Comparison of ENCODE assay signal across 29 cellular contexts in the genomic region with DNA sequence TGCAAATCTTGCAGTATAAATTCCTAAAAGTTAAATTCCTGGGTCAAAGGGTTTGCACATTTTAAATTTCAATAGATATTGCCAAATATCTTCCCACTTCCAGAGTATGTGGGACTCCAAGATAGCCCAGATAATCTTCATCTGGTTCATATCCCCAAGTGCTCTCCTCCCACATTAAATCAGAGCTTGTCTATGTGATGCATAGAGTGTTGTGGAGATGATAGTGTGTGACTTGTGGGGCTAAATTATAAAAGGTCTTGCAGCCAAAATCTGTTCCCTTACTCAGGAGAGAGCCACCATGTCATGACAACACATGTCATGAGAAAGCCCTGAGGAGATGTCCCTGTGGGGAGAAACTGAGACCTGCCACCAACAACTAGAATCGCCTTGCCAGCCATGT.
"Had no signal": no experiment of that assay in that cellular context is flagged by ENCODE, and none has a peak within 500 bp of the region (broad histone marks: within the 10 kb centered on the region; RNA-seq: fewer than 3 reads in every experiment).

No MANE protein-coding gene starts in this region.

- H3K9me3 Mint-ChIP-seq: stimulated activated effector memory CD8-positive, alpha-beta T cell treated with anti-CD3 and anti-CD28 coated beads, Interleukin-12 subunit alpha, Interleukin-12 subunit beta, amount 100 ng/mL, for 72 hours; stimulated activated memory B cell treated with anti-CD40 and anti-IgM and Interleukin-4, amounts not matched to agents 10 μg/mL and 1 μg/mL and 100 μg/mL, for 72 hours; stimulated activated naive CD8-positive, alpha-beta T cell treated with anti-CD3 and anti-CD28 coated beads, Interleukin-15, amount 100 ng/mL, for 72 hours; stimulated activated naive CD8-positive, alpha-beta T cell treated with anti-CD3 and anti-CD28 coated beads, Interleukin-15, Interleukin-2, amounts not matched to agents 100 ng/mL and 50 ng/mL, for 24 hours; type B pancreatic cell had no signal

- H3K27ac ChIP-seq: stomach, suprapubic skin, testis, thoracic aorta, thyroid gland, tibial artery, tibial nerve, transverse colon, upper lobe of left lung, upper lobe of right lung, uterus, vagina had no signal

- H3K9me3 ChIP-seq: stomach, suprapubic skin, testis, thoracic aorta, thyroid gland, tibial artery, tibial nerve, transverse colon, upper lobe of left lung, upper lobe of right lung, uterus, vagina had no signal

- DNase-seq: stimulated activated CD4-positive, alpha-beta T cell treated with anti-CD3 and anti-CD28 coated beads, Interleukin-2, amount 100 ng/mL, for 48 hours; stimulated activated CD4-positive, alpha-beta T cell treated with anti-CD3 and anti-CD28 coated beads, Interleukin-4, amount 100 ng/mL, for 1 hour; stimulated activated CD4-positive, alpha-beta T cell treated with anti-CD3 and anti-CD28 coated beads, Interleukin-4, amount 100 ng/mL, for 24 hours; stimulated activated CD4-positive, alpha-beta T cell treated with anti-CD3 and anti-CD28 coated beads, Interleukin-4, amount 100 ng/mL, for 4 hours; stimulated activated CD8-positive, alpha-beta memory T cell treated with anti-CD3 and anti-CD28 coated beads, Interleukin-4, amount 100 ng/mL, for 48 hours; stimulated activated naive B cell treated with anti-CD40 and anti-IgM and Interleukin-4, amounts not matched to agents 10 μg/mL and 1 μg/mL and 100 μg/mL, for 72 hours; stimulated activated naive CD4-positive, alpha-beta T cell; stimulated activated naive CD4-positive, alpha-beta T cell treated with Interleukin-2 at 50 U/mL for 16 hours; stimulated activated naive CD8-positive, alpha-beta T cell treated with anti-CD3 and anti-CD28 coated beads, Interleukin-15, amount 100 ng/mL, for 72 hours; stimulated activated naive CD8-positive, alpha-beta T cell treated with anti-CD3 and anti-CD28 coated beads, Interleukin-15, Interleukin-2, amounts not matched to agents 100 U/mL and 50 U/mL, for 24 hours; stomach; substantia nigra; testis; thyroid gland; tibial artery; transverse colon; trophoblast cell; upper lobe of left lung; upper lobe of right lung; uterus had no signal

- H3K27ac Mint-ChIP-seq: stimulated activated effector memory CD8-positive, alpha-beta T cell treated with anti-CD3 and anti-CD28 coated beads, Interleukin-12 subunit alpha, Interleukin-12 subunit beta, amount 100 ng/mL, for 72 hours; stimulated activated memory B cell treated with anti-CD40 and anti-IgM and Interleukin-4, amounts not matched to agents 10 μg/mL and 1 μg/mL and 100 μg/mL, for 72 hours; stimulated activated naive B cell treated with anti-CD40 and anti-IgM and Interleukin-4, amounts not matched to agents 10 μg/mL and 1 μg/mL and 100 μg/mL, for 72 hours; stimulated activated naive CD8-positive, alpha-beta T cell treated with anti-CD3 and anti-CD28 coated beads, Interleukin-15, amount 100 ng/mL, for 72 hours; stimulated activated naive CD8-positive, alpha-beta T cell treated with anti-CD3 and anti-CD28 coated beads, Interleukin-15, Interleukin-2, amounts not matched to agents 100 ng/mL and 50 ng/mL, for 24 hours; type B pancreatic cell had no signal

- H3K4me3 Mint-ChIP-seq: stimulated activated effector memory CD8-positive, alpha-beta T cell treated with anti-CD3 and anti-CD28 coated beads, Interleukin-12 subunit alpha, Interleukin-12 subunit beta, amount 100 ng/mL, for 72 hours; stimulated activated memory B cell treated with anti-CD40 and anti-IgM and Interleukin-4, amounts not matched to agents 10 μg/mL and 1 μg/mL and 100 μg/mL, for 72 hours; stimulated activated naive B cell treated with anti-CD40 and anti-IgM and Interleukin-4, amounts not matched to agents 10 μg/mL and 1 μg/mL and 100 μg/mL, for 72 hours; stimulated activated naive CD8-positive, alpha-beta T cell treated with anti-CD3 and anti-CD28 coated beads, Interleukin-15, amount 100 ng/mL, for 72 hours; stimulated activated naive CD8-positive, alpha-beta T cell treated with anti-CD3 and anti-CD28 coated beads, Interleukin-15, Interleukin-2, amounts not matched to agents 100 ng/mL and 50 ng/mL, for 24 hours; type B pancreatic cell had no signal

- H3K4me3 ChIP-seq: stomach, suprapubic skin, testis, thoracic aorta, thyroid gland, tibial artery, tibial nerve, transverse colon, upper lobe of left lung, upper lobe of right lung, uterus, vagina had no signal

- H3K27me3 ChIP-seq: stomach, suprapubic skin, testis, thyroid gland, tibial artery, tibial nerve, transverse colon, upper lobe of left lung, upper lobe of right lung, uterus, vagina had no signal

- ATAC-seq: stimulated activated effector memory CD8-positive, alpha-beta T cell treated with anti-CD3 and anti-CD28 coated beads, Interleukin-12 subunit alpha, Interleukin-12 subunit beta, amount 100 ng/mL, for 72 hours; stimulated activated memory B cell treated with anti-CD40 and anti-IgM and Interleukin-4, amounts not matched to agents 10 μg/mL and 1 μg/mL and 100 μg/mL, for 72 hours; stimulated activated naive B cell treated with anti-CD40 and anti-IgM and Interleukin-4, amounts not matched to agents 10 μg/mL and 1 μg/mL and 100 μg/mL, for 72 hours; stimulated activated naive CD8-positive, alpha-beta T cell treated with anti-CD3 and anti-CD28 coated beads, Interleukin-15, amount 100 ng/mL, for 72 hours; stimulated activated naive CD8-positive, alpha-beta T cell treated with anti-CD3 and anti-CD28 coated beads, Interleukin-15, Interleukin-2, amounts not matched to agents 100 U/mL and 50 U/mL, for 24 hours; upper lobe of right lung had no signal

- H3K4me1 ChIP-seq: stomach, suprapubic skin, thyroid gland, tibial artery, tibial nerve, transverse colon, upper lobe of left lung, upper lobe of right lung, uterus, vagina had no signal

- H3K36me3 ChIP-seq: stomach, suprapubic skin, thoracic aorta, thyroid gland, tibial artery, tibial nerve, transverse colon, upper lobe of left lung, upper lobe of right lung, uterus, vagina had no signal

- H3K4me1 Mint-ChIP-seq: stimulated activated effector memory CD8-positive, alpha-beta T cell treated with anti-CD3 and anti-CD28 coated beads, Interleukin-12 subunit alpha, Interleukin-12 subunit beta, amount 100 ng/mL, for 72 hours; stimulated activated memory B cell treated with anti-CD40 and anti-IgM and Interleukin-4, amounts not matched to agents 10 μg/mL and 1 μg/mL and 100 μg/mL, for 72 hours; stimulated activated naive B cell treated with anti-CD40 and anti-IgM and Interleukin-4, amounts not matched to agents 10 μg/mL and 1 μg/mL and 100 μg/mL, for 72 hours; stimulated activated naive CD8-positive, alpha-beta T cell treated with anti-CD3 and anti-CD28 coated beads, Interleukin-15, amount 100 ng/mL, for 72 hours had no signal

- FAIRE-seq: urothelium cell line had no signal

- H3K27me3 Mint-ChIP-seq: stimulated activated memory B cell treated with anti-CD40 and anti-IgM and Interleukin-4, amounts not matched to agents 10 μg/mL and 1 μg/mL and 100 μg/mL, for 72 hours; type B pancreatic cell had no signal

- H3K36me3 Mint-ChIP-seq: stimulated activated effector memory CD8-positive, alpha-beta T cell treated with anti-CD3 and anti-CD28 coated beads, Interleukin-12 subunit alpha, Interleukin-12 subunit beta, amount 100 ng/mL, for 72 hours; stimulated activated memory B cell treated with anti-CD40 and anti-IgM and Interleukin-4, amounts not matched to agents 10 μg/mL and 1 μg/mL and 100 μg/mL, for 72 hours; stimulated activated naive B cell treated with anti-CD40 and anti-IgM and Interleukin-4, amounts not matched to agents 10 μg/mL and 1 μg/mL and 100 μg/mL, for 72 hours; type B pancreatic cell had no signal
